In the genomic region with DNA sequence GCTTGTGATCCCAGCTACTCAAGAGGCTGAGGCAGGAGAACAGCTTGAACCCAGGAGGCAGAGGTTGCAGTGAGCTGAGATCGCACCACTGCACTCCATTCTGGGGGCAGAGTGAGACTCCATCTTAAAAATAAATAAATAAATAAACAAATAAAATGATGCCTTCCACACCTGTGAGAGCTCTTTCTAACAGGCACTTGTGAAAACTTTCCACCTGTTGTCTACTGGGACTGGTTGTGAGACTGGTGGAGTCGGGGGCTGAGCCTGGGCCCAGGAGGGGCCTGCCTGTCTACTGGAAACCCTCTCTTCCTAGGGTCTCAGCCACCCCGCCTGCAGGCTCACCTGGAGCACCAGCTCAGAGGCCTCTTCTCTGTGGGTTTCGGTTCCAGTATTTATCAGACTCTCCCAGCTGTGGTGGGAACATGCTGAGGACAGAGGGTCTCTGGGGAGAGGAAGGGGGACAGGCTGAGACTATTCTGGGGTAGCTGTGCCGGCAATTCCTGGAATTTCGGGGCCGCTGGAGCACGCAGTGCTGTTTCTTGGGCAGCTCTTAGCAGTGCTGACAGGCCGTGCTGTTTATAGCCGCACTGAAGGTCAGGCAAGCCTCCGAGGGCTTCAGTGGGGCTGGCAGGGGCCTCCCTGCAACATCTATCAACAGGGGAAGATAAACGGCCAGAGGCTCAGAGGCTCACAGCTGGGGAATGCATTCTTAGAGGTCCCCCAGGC, we compare ENCODE assay signal across 16 cellular contexts. TPM values are rescaled to one million over a fixed set of nuclear protein-coding genes. Genes with fewer than 3 reads are reported as not detected.
A peak's percentile ranks its signal among the peaks of the same experiment; 100 is the strongest.
DNase-seq lines count a peak whose midpoint lies in the region; ATAC-seq and TF ChIP-seq lines count a peak whose summit lies in the region.
"Had no signal": no experiment of that assay in that cellular context is flagged by ENCODE, and none has a peak within 500 bp of the region (broad histone marks: within the 10 kb centered on the region; RNA-seq: fewer than 3 reads in every experiment).

No MANE protein-coding gene starts in this region.

- H3K9me3 Mint-ChIP-seq in endodermal cell (no peaks in the 10 kb centered on the region), Calu3 (ENCODE audit: low read depth, unreplicated experiment) (no peaks in the 10 kb centered on the region)
- H3K9me3 Mint-ChIP-seq: activated T-helper 1 cell treated with anti-CD3 and anti-CD28 coated beads, Interleukin-12 subunit alpha, Interleukin-12 subunit beta, Interleukin-2, Interleukin-4 antibody, amounts not matched to agents 30 ng/mL and 10 ng/mL and 1 ng/mL, durations not matched to agents 14 hours and 24 hours and 36 hours; IgD-negative memory B cell; mesothelial cell of epicardium had no signal

- no peak for TF ChIP-seq POLR2A in testis (IDR thresholded peaks at IDR 0.05)

- CTCF ChIA-PET in Calu3 (lab: Charles Lee) = interaction anchor here (1.5 to 1.6 kb wide), 2 partner anchors 12 to 69 kb away, joined by 3 read pairs; no protein-coding TSS in a partner anchor

- H3K4me3 Mint-ChIP-seq in endodermal cell = no peak overlapping the region
- H3K4me3 Mint-ChIP-seq in Calu3 (ENCODE audit: low read depth, unreplicated experiment) = no peak overlapping the region
- H3K4me3 Mint-ChIP-seq: activated T-helper 1 cell treated with anti-CD3 and anti-CD28 coated beads, Interleukin-12 subunit alpha, Interleukin-12 subunit beta, Interleukin-2, Interleukin-4 antibody, amounts not matched to agents 30 ng/mL and 10 ng/mL and 1 ng/mL, durations not matched to agents 14 hours and 24 hours and 36 hours; IgD-negative memory B cell; mesothelial cell of epicardium had no signal

- no peaks in the 10 kb centered on the region for H3K36me3 ChIP-seq in endodermal cell (ENCODE audit: control insufficient read depth, insufficient read depth, low read length)
- no peaks in the 10 kb centered on the region for H3K36me3 ChIP-seq in mesodermal cell (ENCODE audit: control insufficient read depth, insufficient read depth, low read length)
- no peaks in the 10 kb centered on the region for H3K36me3 ChIP-seq in testis (ENCODE audit: low read depth, missing control alignments)

- TF ChIP-seq CTCF in endodermal cell (conservative IDR thresholded peaks at IDR 0.05) (no peak), testis (IDR thresholded peaks at IDR 0.05) (no peak), Calu3 (IDR thresholded peaks at IDR 0.05; ENCODE audit: unreplicated experiment) (no peak)

- H3K4me1 Mint-ChIP-seq in endodermal cell (peaks cover 21% of the 10 kb centered on the region), Calu3 (ENCODE audit: low read depth, unreplicated experiment) (peaks cover 14% of the 10 kb centered on the region)

- BruUV-seq in Calu3 (replicated peaks; lab: Mats Ljungman, UMichigan) = no TSS peak

- H3K9me3 ChIP-seq in endodermal cell (ENCODE audit: control insufficient read depth, low read length) (no peaks in the 10 kb centered on the region), mesodermal cell (ENCODE audit: control insufficient read depth, low read length) (no peaks in the 10 kb centered on the region), testis (no peaks in the 10 kb centered on the region)

- no peaks in the 10 kb centered on the region for H3K36me3 Mint-ChIP-seq in endodermal cell (ENCODE audit: low read depth)
- H3K36me3 Mint-ChIP-seq in Calu3 (ENCODE audit: insufficient read depth, unreplicated experiment) = peaks cover 5% of the 10 kb centered on the region
- H3K36me3 Mint-ChIP-seq: mesothelial cell of epicardium had no signal

- peaks cover 33% of the 10 kb centered on the region for H3K4me1 ChIP-seq in endodermal cell (ENCODE audit: control insufficient read depth, insufficient read depth, low read length)
- peaks cover 50% of the 10 kb centered on the region for H3K4me1 ChIP-seq in mesodermal cell (ENCODE audit: control insufficient read depth, insufficient read depth, low read length, poor library complexity, severe bottlenecking)
- peaks cover 48% of the 10 kb centered on the region for H3K4me1 ChIP-seq in testis

- peaks cover 3% of the 10 kb centered on the region for H3K27me3 Mint-ChIP-seq in endodermal cell (ENCODE audit: insufficient read depth)
- no peaks in the 10 kb centered on the region for H3K27me3 Mint-ChIP-seq in Calu3 (ENCODE audit: unreplicated experiment)

- no peak for ATAC-seq in HG02852 (IDR thresholded peaks at IDR 0.05; ENCODE audit: unreplicated experiment)

- WGBS in endodermal cell (ENCODE audit: insufficient coverage in 1 of 2, insufficient read length in 1 of 2), 2 experiments = 71 to 79% methylated on average over 4 to 11 of the region's 12 CpGs
- 56 to 73% methylated on average over 6 to 10 of the region's 12 CpGs for WGBS in mesodermal cell (ENCODE audit: insufficient coverage in 2 of 2), 2 experiments
- WGBS in testis, 2 donors = 43 to 67% methylated on average over 6 to 12 of the region's 12 CpGs

- peak overlapping the region; percentile 12 for H3K27ac ChIP-seq in endodermal cell (ENCODE audit: low read depth, low read length)
- peak overlapping the region; percentile 23 for H3K27ac ChIP-seq in mesodermal cell (ENCODE audit: low read depth, low read length, severe bottlenecking)
- H3K27ac ChIP-seq in testis = peak overlapping the region; percentile 59

- H3K27ac Mint-ChIP-seq in endodermal cell = peak overlapping the region; percentile 62
- H3K27ac Mint-ChIP-seq in Calu3 (ENCODE audit: unreplicated experiment) = no peak overlapping the region
- H3K27ac Mint-ChIP-seq: activated T-helper 1 cell treated with anti-CD3 and anti-CD28 coated beads, Interleukin-12 subunit alpha, Interleukin-12 subunit beta, Interleukin-2, Interleukin-4 antibody, amounts not matched to agents 30 ng/mL and 10 ng/mL and 1 ng/mL, durations not matched to agents 14 hours and 24 hours and 36 hours; IgD-negative memory B cell; mesothelial cell of epicardium had no signal

- intact Hi-C loops in testis (cut with DNase I; ENCODE audit: low total_unique reads) = no loop called here
- intact Hi-C loops in Calu3 (cut with micrococcal nuclease; ENCODE audit: unreplicated experiment) = no loop called here

- no peak overlapping the region for H3K9ac ChIP-seq in endodermal cell (ENCODE audit: extremely low read depth, low read length, poor library complexity, severe bottlenecking)

- no peak overlapping the region for H3K4me3 ChIP-seq in endodermal cell (ENCODE audit: low read length)
- H3K4me3 ChIP-seq in mesodermal cell (ENCODE audit: extremely low read depth, insufficient read depth, low read length, poor library complexity, severe bottlenecking) = no peak overlapping the region
- H3K4me3 ChIP-seq in testis = no peak overlapping the region

- H3K27me3 ChIP-seq in endodermal cell (ENCODE audit: control insufficient read depth, insufficient read depth, low read length, poor library complexity, severe bottlenecking) (no peaks in the 10 kb centered on the region), testis (no peaks in the 10 kb centered on the region)

- DNase-seq in NCI-H69 (lab: John Stamatoyannopoulos, UW) (peak; percentile 33), endodermal cell (no peak), testis (peak; percentile 76), Calu3 (no peak), NCI-H345 (lab: John Stamatoyannopoulos, UW) (no peak), NCI-H1417 treated with DMSO at 0.1 percent for 48 hours (lab: John Stamatoyannopoulos, UW) (no peak)
- DNase-seq: cerebellar nuclear complex; NCI-H2227 treated with DMSO at 0.1 percent for 48 hours; RPMI8226; stimulated activated CD4-positive, alpha-beta T cell treated with anti-CD3 and anti-CD28 coated beads, Interleukin-12 subunit alpha, Interleukin-12 subunit beta, amount 100 ng/mL, for 4 hours had no signal

RNA-seq across cellular contexts. Expression of gene LDB3, which starts 3.8 kb away (rescaled TPM):
- under 1 TPM; 0.11 to 0.35 TPM for total RNA-seq in endodermal cell
- polyA plus RNA-seq in endodermal cell (2013, experiment 1 of 2) = 1.00 TPM
- 1.3 TPM for polyA plus RNA-seq in endodermal cell (2013, experiment 2 of 2)
- 0.29 TPM for polyA plus RNA-seq in mesodermal cell (2013, experiment 1 of 2)
- polyA plus RNA-seq in mesodermal cell (2013, experiment 2 of 2) = 0.46 TPM
- 1 to 10 TPM; 2.7 to 3.6 TPM for total RNA-seq in testis
- polyA plus RNA-seq in testis (ENCODE audit: insufficient read depth, low read depth, low replicate concordance) = 20.3 TPM
- total RNA-seq in Calu3 (2022) = not detected in 2 replicates

RNA-seq across cellular contexts. Expression of gene OPN4, which starts 17.8 kb away (rescaled TPM):
- total RNA-seq in endodermal cell (not detected), testis (under 1 TPM in 1 of 2 donors, not detected in 1; 0.19 TPM), Calu3 (2022) (not detected in 2 replicates)
- not detected for polyA plus RNA-seq in endodermal cell (2013, experiment 1 of 2)
- polyA plus RNA-seq in endodermal cell (2013, experiment 2 of 2) = not detected
- polyA plus RNA-seq in mesodermal cell (2013, experiment 1 of 2) = not detected
- not detected for polyA plus RNA-seq in mesodermal cell (2013, experiment 2 of 2)
- polyA plus RNA-seq in testis (ENCODE audit: insufficient read depth, low read depth, low replicate concordance) = not detected
- total RNA-seq: activated T-helper 1 cell treated with anti-CD3 and anti-CD28 coated beads, Interleukin-12 subunit alpha, Interleukin-12 subunit beta, Interleukin-2, Interleukin-4 antibody, amounts not matched to agents 30 ng/mL and 10 ng/mL and 1 ng/mL, durations not matched to agents 14 hours and 24 hours and 36 hours; frontal cortex; mesothelial cell of epicardium had no signal
- polyA plus RNA-seq: IgD-negative memory B cell had no signal

Comparison
In these comparisons a context has a peak if more than half of its experiments do, and no peak if none do; other contexts are left out.
1. DNase-seq: peak in NCI-H69 (single experiment) and testis (single experiment); none in endodermal cell (single experiment), Calu3 (single experiment), NCI-H345 (single experiment) and NCI-H1417 treated with DMSO at 0.1 percent for 48 hours (single experiment).
2. Peak in every context shown above with its lines, with median percentiles within 50 percentile points of each other: H3K27ac ChIP-seq.